ENCODE assay signal across 2 cellular contexts in the genomic region with DNA sequence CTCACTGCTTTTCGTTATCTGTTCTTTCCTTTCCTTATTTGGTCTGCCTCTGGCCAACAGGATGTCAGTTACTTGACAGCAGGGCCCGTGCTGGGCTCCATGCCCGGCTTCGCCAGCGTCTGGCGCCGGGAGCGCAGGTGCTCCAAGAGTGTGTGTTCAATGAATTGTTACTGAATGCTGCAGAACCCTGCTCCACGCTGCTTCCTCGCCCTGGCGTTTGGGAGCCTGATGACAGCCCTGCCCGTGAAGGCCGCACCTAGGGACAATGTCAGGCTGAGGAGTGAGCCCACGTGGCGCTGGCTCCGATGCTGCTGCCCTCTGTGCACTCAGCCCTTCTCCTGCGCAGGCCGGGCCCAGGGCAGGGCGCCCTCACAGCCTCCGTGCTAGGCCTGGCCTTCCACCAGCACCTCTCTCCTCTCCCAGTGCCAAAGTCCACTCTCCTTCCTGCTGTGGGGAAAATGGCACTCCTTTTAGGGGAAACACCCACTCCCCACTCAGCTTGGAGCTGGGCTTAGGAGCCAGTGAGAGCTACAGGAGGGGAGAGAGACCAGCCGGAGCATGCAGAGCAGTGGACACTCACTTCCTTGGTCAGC.
TF ChIP-seq lines count a peak whose summit lies in the region.

No MANE protein-coding gene starts in this region.

TF ChIP-seq in Ishikawa, 13 proteins besides CTCF, POLR2A, EP300 and RAD21 (continued from another document):
- TF ChIP-seq, protein P1, sequence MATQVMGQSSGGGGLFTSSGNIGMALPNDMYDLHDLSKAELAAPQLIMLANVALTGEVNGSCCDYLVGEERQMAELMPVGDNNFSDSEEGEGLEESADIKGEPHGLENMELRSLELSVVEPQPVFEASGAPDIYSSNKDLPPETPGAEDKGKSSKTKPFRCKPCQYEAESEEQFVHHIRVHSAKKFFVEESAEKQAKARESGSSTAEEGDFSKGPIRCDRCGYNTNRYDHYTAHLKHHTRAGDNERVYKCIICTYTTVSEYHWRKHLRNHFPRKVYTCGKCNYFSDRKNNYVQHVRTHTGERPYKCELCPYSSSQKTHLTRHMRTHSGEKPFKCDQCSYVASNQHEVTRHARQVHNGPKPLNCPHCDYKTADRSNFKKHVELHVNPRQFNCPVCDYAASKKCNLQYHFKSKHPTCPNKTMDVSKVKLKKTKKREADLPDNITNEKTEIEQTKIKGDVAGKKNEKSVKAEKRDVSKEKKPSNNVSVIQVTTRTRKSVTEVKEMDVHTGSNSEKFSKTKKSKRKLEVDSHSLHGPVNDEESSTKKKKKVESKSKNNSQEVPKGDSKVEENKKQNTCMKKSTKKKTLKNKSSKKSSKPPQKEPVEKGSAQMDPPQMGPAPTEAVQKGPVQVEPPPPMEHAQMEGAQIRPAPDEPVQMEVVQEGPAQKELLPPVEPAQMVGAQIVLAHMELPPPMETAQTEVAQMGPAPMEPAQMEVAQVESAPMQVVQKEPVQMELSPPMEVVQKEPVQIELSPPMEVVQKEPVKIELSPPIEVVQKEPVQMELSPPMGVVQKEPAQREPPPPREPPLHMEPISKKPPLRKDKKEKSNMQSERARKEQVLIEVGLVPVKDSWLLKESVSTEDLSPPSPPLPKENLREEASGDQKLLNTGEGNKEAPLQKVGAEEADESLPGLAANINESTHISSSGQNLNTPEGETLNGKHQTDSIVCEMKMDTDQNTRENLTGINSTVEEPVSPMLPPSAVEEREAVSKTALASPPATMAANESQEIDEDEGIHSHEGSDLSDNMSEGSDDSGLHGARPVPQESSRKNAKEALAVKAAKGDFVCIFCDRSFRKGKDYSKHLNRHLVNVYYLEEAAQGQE (IDR thresholded peaks at IDR 0.05; ENCODE audit: low read depth) = no peak
- TF ChIP-seq ZBTB7A (IDR thresholded peaks at IDR 0.05; ENCODE audit: low read depth) = no peak
- TF ChIP-seq, protein P2, sequence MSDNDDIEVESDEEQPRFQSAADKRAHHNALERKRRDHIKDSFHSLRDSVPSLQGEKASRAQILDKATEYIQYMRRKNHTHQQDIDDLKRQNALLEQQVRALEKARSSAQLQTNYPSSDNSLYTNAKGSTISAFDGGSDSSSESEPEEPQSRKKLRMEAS (IDR thresholded peaks at IDR 0.05) = peak; percentile 86
- peak; percentile 19; the same call in 1 of the 2 replicates for TF ChIP-seq TAF1 (IDR thresholded peaks at IDR 0.05; ENCODE audit: low read depth)

TF ChIP-seq in SK-N-SH, 30 proteins besides CTCF, POLR2A, EP300 and RAD21 (continued from another document):
- TF ChIP-seq MEF2A (IDR thresholded peaks at IDR 0.05; ENCODE audit: borderline replicate concordance, low read depth) = no peak
- no peak for TF ChIP-seq JUND (IDR thresholded peaks at IDR 0.05)
